In genomic region chr17:45385331-45385997, GRCh38 we compare ENCODE assay signal across 8 cellular contexts. TPM values are rescaled to one million over a fixed set of nuclear protein-coding genes. Genes with fewer than 3 reads are reported as not detected.
DNase-seq lines count a peak whose midpoint lies in the region; ATAC-seq and TF ChIP-seq lines count a peak whose summit lies in the region.

No MANE protein-coding gene starts in this region.

- peak overlapping the region in 3 of 6 donors; percentile 45 to 64 (median 59) for H3K27ac Mint-ChIP-seq in naive B cell

- no peak overlapping the region for H3K4me3 ChIP-seq in epithelial cell of esophagus (ENCODE audit: low read length)

- H3K27me3 Mint-ChIP-seq in naive B cell, result peaks cover 4 to 32% (median 27%) of the 10 kb centered on the region in 3 donors

- H3K4me3 Mint-ChIP-seq in naive B cell, result peak overlapping the region in 2 of 8 donors; percentile 32 to 62

- DNase-seq in ELR (ENCODE audit: low read depth), result peak; percentile 91
- peak; percentile 57 for DNase-seq in KG1 (lab: John Stamatoyannopoulos, UW)
- DNase-seq in OCI-M1 (lab: John Stamatoyannopoulos, UW), result peak; percentile 92
- peak; percentile 88 for DNase-seq in activated T-cell treated with anti-CD3 and anti-CD28 coated beads for 4 hours
- DNase-seq in epithelial cell of esophagus (ENCODE audit: low read depth), result peak; percentile 84
- DNase-seq in naive B cell, result peak; percentile 80
- peak; percentile 67 to 81 for DNase-seq in stimulated activated CD8-positive, alpha-beta memory T cell treated with anti-CD3 and anti-CD28 coated beads, Interleukin-7, amount 100 ng/mL, for 48 hours (ENCODE audit: extremely low read depth in 1 of 2, low read depth in 1 of 2)

- H3K36me3 Mint-ChIP-seq in naive B cell, result no peaks in the 10 kb centered on the region

- no peaks in the 10 kb centered on the region for H3K9me3 Mint-ChIP-seq in naive B cell

- peak; percentile 96 for TF ChIP-seq CTCF in epithelial cell of esophagus (IDR thresholded peaks at IDR 0.05; ENCODE audit: insufficient read depth, low read depth, low read length, missing control alignments)

- peaks cover 11 to 30% (median 24%) of the 10 kb centered on the region in 3 donors for H3K4me1 Mint-ChIP-seq in naive B cell

- ATAC-seq in naive B cell (ENCODE audit: low read depth in 2 of 2) (peak; percentile 93 to 96), GM18502 (IDR thresholded peaks at IDR 0.05; ENCODE audit: poor library complexity, unreplicated experiment) (no peak)

RNA-seq across cellular contexts. Expression of gene ARHGAP27, which starts 47.2 kb away (rescaled TPM):
- 10 to 100 TPM; 32.3 to 76.2 (median 40.9) TPM for polyA plus RNA-seq in naive B cell (ENCODE audit: low read depth in 6 of 6)
